In the genomic region with DNA sequence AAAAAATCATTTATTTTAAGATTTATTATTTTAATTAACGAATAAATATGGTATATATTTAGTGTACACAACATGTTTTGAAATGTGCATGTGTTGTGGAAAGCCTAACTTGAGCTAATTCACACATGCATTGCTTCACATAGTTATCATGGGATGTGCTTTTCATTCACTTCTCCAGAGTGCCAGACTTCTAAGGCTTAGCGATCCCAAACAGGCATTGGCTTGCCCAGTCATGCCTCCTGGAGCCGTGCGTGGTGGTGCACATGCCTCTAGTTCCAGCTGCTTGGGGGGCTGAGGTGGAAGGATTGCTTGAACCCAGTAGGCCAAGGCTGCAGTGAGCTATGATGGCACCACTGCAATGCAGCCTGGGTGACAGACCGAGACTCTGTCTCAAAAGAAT, we compare ENCODE assay signal across 22 cellular contexts. TPM values are rescaled to one million over a fixed set of nuclear protein-coding genes. Genes with fewer than 3 reads are reported as not detected.
"Had no signal": no experiment of that assay in that cellular context is flagged by ENCODE, and none has a peak within 500 bp of the region (broad histone marks: within the 10 kb centered on the region; RNA-seq: fewer than 3 reads in every experiment).

No MANE protein-coding gene starts in this region.

- ATAC-seq: activated CD4-positive, alpha-beta T cell treated with anti-CD3 and anti-CD28 coated beads for 36 hours; activated T-helper 17 cell treated with anti-CD3 and anti-CD28 coated beads, Interleukin-2, amount 50 U/mL, for 72 hours; PC-3 had no signal

- H3K4me3 ChIP-seq: adrenal gland had no signal

- H3K27ac ChIP-seq: adrenal gland, WERI-Rb-1 had no signal

- DNase-seq: activated CD4-positive, alpha-beta memory T cell treated with anti-CD3 and anti-CD28 coated beads, Interleukin-2, amount 10 ng/mL, durations not matched to agents 7 days and 5 days; activated CD4-positive, alpha-beta T cell treated with anti-CD3 and anti-CD28 coated beads for 36 hours; activated CD4-positive, alpha-beta T cell treated with anti-CD3 and anti-CD28 coated beads, Interleukin-2, amount 50 U/mL, for 1 hour; activated naive CD4-positive, alpha-beta T cell treated with anti-CD3 and anti-CD28 coated beads, Interleukin-2, amount 50 U/mL, for 16 hours; activated naive CD8-positive, alpha-beta T cell treated with anti-CD3 and anti-CD28 coated beads, Interleukin-2, amount 10 ng/mL, durations not matched to agents 7 days and 5 days; activated T-cell treated with anti-CD3 and anti-CD28 coated beads for 4 hours; activated T-cell treated with anti-CD3 and anti-CD28 coated beads, Interleukin-2, amount 50 U/mL, for 48 hours; anterior cingulate cortex; IMR-90; Kasumi-1; KBM-7; NCI-H1048; NCI-H2029 treated with DMSO at 0.1 percent for 48 hours; NCI-H446; NCI-H524; PC-3; SK-N-SH; T-helper 1 cell; WERI-Rb-1 had no signal

RNA-seq across cellular contexts. Expression of a gene that starts 40.5 kb away (rescaled TPM):
- total RNA-seq: activated T-helper 17 cell treated with anti-CD3 and anti-CD28 coated beads, Interleukin-2, amount 50 U/mL, for 72 hours; T-helper 2 cell treated with Interferon-gamma antibody and Interleukin-4, amounts not matched to agents 100 ng/mL and 5 ng/mL, for 36 hours had no signal
